Comparison of ENCODE assay signal across 8 cellular contexts in genomic region chr16:970766-971581, GRCh38. TPM values are rescaled to one million over a fixed set of nuclear protein-coding genes. Genes with fewer than 3 reads are reported as not detected.
DNase-seq lines count a peak whose midpoint lies in the region; ATAC-seq and TF ChIP-seq lines count a peak whose summit lies in the region.

LMF1 (minus strand) TSS chr16:970984; CDS start chr16:970980, 4 bp downstream.

- TF ChIP-seq POLR2A in lower leg skin (IDR thresholded peaks at IDR 0.05), result no peak

- TF ChIP-seq CTCF in AG10803 (conservative IDR thresholded peaks at IDR 0.05; ENCODE audit: low read length) (no peak), lower leg skin (IDR thresholded peaks at IDR 0.05) (no peak)

- WGBS in lower leg skin, 2 donors, result 5 to 13% methylated on average over 26 to 29 of the region's 71 CpGs

- ATAC-seq in GM19023 (IDR thresholded peaks at IDR 0.05; ENCODE audit: unreplicated experiment) (peak; percentile 75), HG03175 (IDR thresholded peaks at IDR 0.05; ENCODE audit: unreplicated experiment) (peak; percentile 79)

- H3K4me3 ChIP-seq in AG10803 (ENCODE audit: low read length) (peak within 1 kb of the TSS; percentile 74), lower leg skin (ENCODE audit: low read depth, poor library complexity, severe bottlenecking) (peak within 1 kb of the TSS; percentile 88)

- DNase-seq in AG10803 (ENCODE audit: low read depth), result peak; percentile 83
- DNase-seq in NCI-H69 (lab: John Stamatoyannopoulos, UW), result peak; percentile 94
- peak; percentile 91 for DNase-seq in activated CD4-positive, alpha-beta T cell treated with anti-CD3 and anti-CD28 coated beads, Interleukin-2, amount 50 U/mL, for 4 hours
- DNase-seq in dermis microvascular lymphatic vessel endothelial cell (ENCODE audit: low read depth in 2 of 2), result peak; percentile 64 to 91
- DNase-seq in lower leg skin (ENCODE audit: low spot score in 2 of 2), result peak; percentile 90 to 99
- peak; percentile 93 for DNase-seq in stimulated activated CD4-positive, alpha-beta T cell treated with anti-CD3 and anti-CD28 coated beads, Interleukin-4, amount 100 ng/mL, for 24 hours

- intact Hi-C loops in lower leg skin (cut with DNase I; ENCODE audit: low total_unique reads), result no loop called here

RNA-seq across cellular contexts. Expression of gene LMF1, which starts in this region (rescaled TPM):
- total RNA-seq in dermis microvascular lymphatic vessel endothelial cell (3.6 and 8.5 TPM in 2 replicates), lower leg skin (10 to 100 TPM; 31.3 to 68.3 (median 50.3) TPM)

Comparison
In these comparisons a context has a peak if more than half of its experiments do, and no peak if none do; other contexts are left out.
1. Peak in every context shown above with its lines: DNase-seq, ATAC-seq and H3K4me3 ChIP-seq.